In genomic region chr13:27252467-27252866, GRCh38 we compare ENCODE assay signal across 8 cellular contexts. TPM values are rescaled to one million over a fixed set of nuclear protein-coding genes. Genes with fewer than 3 reads are reported as not detected.
A peak's percentile ranks its signal among the peaks of the same experiment; 100 is the strongest.
DNase-seq lines count a peak whose midpoint lies in the region; ATAC-seq and TF ChIP-seq lines count a peak whose summit lies in the region.

No MANE protein-coding gene starts in this region.

- H3K27me3 ChIP-seq in layer of hippocampus (ENCODE audit: control insufficient read depth, insufficient read depth, low read length) = no peaks in the 10 kb centered on the region
- H3K27me3 ChIP-seq in thoracic aorta (replicated peaks; ENCODE audit: insufficient read depth) = no peaks in the 10 kb centered on the region

- ATAC-seq in activated CD4-positive, alpha-beta T cell treated with anti-CD3 and anti-CD28 coated beads for 36 hours = no peak
- ATAC-seq in activated naive CD8-positive, alpha-beta T cell treated with anti-CD3 and anti-CD28 coated beads, Interleukin-2, amount 50 U/mL, for 24 hours = no peak
- ATAC-seq in thoracic aorta (ENCODE audit: insufficient number of reproducible peaks, low FRiP score, low read depth) = no peak

- H3K9me3 Mint-ChIP-seq in activated CD4-positive, alpha-beta T cell treated with anti-CD3 and anti-CD28 coated beads for 36 hours (ENCODE audit: low read depth) = no peaks in the 10 kb centered on the region
- no peaks in the 10 kb centered on the region for H3K9me3 Mint-ChIP-seq in activated naive CD8-positive, alpha-beta T cell treated with anti-CD3 and anti-CD28 coated beads, Interleukin-2, amount 50 U/mL, for 24 hours

- peak overlapping the region; percentile 12 for H3K27ac ChIP-seq in layer of hippocampus (ENCODE audit: low read depth, low read length)
- peak overlapping the region; percentile 93 for H3K27ac ChIP-seq in thoracic aorta

- TF ChIP-seq CTCF in thoracic aorta (IDR thresholded peaks at IDR 0.05) = no peak

- peak overlapping the region; percentile 98 for H3K4me3 ChIP-seq in thoracic aorta

- DNase-seq in activated CD4-positive, alpha-beta T cell treated with anti-CD3 and anti-CD28 coated beads for 36 hours = no peak
- no peak for DNase-seq in activated CD4-positive, alpha-beta T cell treated with anti-CD3 and anti-CD28 coated beads, Interleukin-2, amount 50 U/mL, for 48 hours
- DNase-seq in activated naive CD8-positive, alpha-beta T cell treated with anti-CD3 and anti-CD28 coated beads, Interleukin-2, amount 50 U/mL, for 24 hours = no peak
- DNase-seq in thoracic aorta (ENCODE audit: low spot score) (no peak), NCI-H2196 (lab: John Stamatoyannopoulos, UW; ENCODE audit: unreplicated experiment) (no peak), amygdala (lab: John Stamatoyannopoulos, UW) (no peak), KG1 (lab: John Stamatoyannopoulos, UW) (no peak)

- H3K36me3 Mint-ChIP-seq in activated CD4-positive, alpha-beta T cell treated with anti-CD3 and anti-CD28 coated beads for 36 hours (ENCODE audit: low read depth) = peaks cover 60% of the 10 kb centered on the region
- peaks cover 70% of the 10 kb centered on the region for H3K36me3 Mint-ChIP-seq in activated naive CD8-positive, alpha-beta T cell treated with anti-CD3 and anti-CD28 coated beads, Interleukin-2, amount 50 U/mL, for 24 hours (ENCODE audit: low read depth)

- POLR2A ChIA-PET in activated CD4-positive, alpha-beta T cell treated with anti-CD3 and anti-CD28 coated beads for 36 hours (lab: Charles Lee) = no interaction called here

- peak overlapping the region; percentile 98 for H3K27ac Mint-ChIP-seq in activated CD4-positive, alpha-beta T cell treated with anti-CD3 and anti-CD28 coated beads for 36 hours
- peak overlapping the region; percentile 98 for H3K27ac Mint-ChIP-seq in activated naive CD8-positive, alpha-beta T cell treated with anti-CD3 and anti-CD28 coated beads, Interleukin-2, amount 50 U/mL, for 24 hours

- no peaks in the 10 kb centered on the region for H3K27me3 Mint-ChIP-seq in activated CD4-positive, alpha-beta T cell treated with anti-CD3 and anti-CD28 coated beads for 36 hours
- no peaks in the 10 kb centered on the region for H3K27me3 Mint-ChIP-seq in activated naive CD8-positive, alpha-beta T cell treated with anti-CD3 and anti-CD28 coated beads, Interleukin-2, amount 50 U/mL, for 24 hours

- intact Hi-C loops in activated CD4-positive, alpha-beta T cell treated with anti-CD3 and anti-CD28 coated beads for 36 hours (cut with DNase I, micrococcal nuclease) = loop anchor here in 1 of 2 experiments (5.0 to 10.0 kb wide), 2 partner anchors 172 to 370 kb away; partner anchors contain the start of genes GTF3A, LNX2 and POLR1D

- peak overlapping the region; percentile 97 for H3K4me3 Mint-ChIP-seq in activated CD4-positive, alpha-beta T cell treated with anti-CD3 and anti-CD28 coated beads for 36 hours
- H3K4me3 Mint-ChIP-seq in activated naive CD8-positive, alpha-beta T cell treated with anti-CD3 and anti-CD28 coated beads, Interleukin-2, amount 50 U/mL, for 24 hours = peak overlapping the region; percentile 92

- CTCF ChIA-PET in activated CD4-positive, alpha-beta T cell treated with anti-CD3 and anti-CD28 coated beads for 36 hours (lab: Charles Lee) = interaction anchor here (0.8 to 1.6 kb wide), 3 partner anchors 18 to 108 kb away, joined by 3 to 14 read pairs (median 5); partner anchors contain the start of gene RASL11A

- H3K9me3 ChIP-seq in thoracic aorta = no peaks in the 10 kb centered on the region

- H3K4me1 ChIP-seq in thoracic aorta (ENCODE audit: control insufficient read depth in 1 of 2, low read depth in 2 of 2) = peaks cover 12 to 45% of the 10 kb centered on the region in 2 donors

- peaks cover 47% of the 10 kb centered on the region for H3K4me1 Mint-ChIP-seq in activated CD4-positive, alpha-beta T cell treated with anti-CD3 and anti-CD28 coated beads for 36 hours
- H3K4me1 Mint-ChIP-seq in activated naive CD8-positive, alpha-beta T cell treated with anti-CD3 and anti-CD28 coated beads, Interleukin-2, amount 50 U/mL, for 24 hours = peaks cover 60% of the 10 kb centered on the region

- peaks cover 26% of the 10 kb centered on the region for H3K36me3 ChIP-seq in thoracic aorta

RNA-seq across cellular contexts. Expression of gene RPL21, which starts 1.1 kb away (rescaled TPM):
- total RNA-seq in activated CD4-positive, alpha-beta T cell treated with anti-CD3 and anti-CD28 coated beads for 36 hours = 1,000 to 10,000 TPM in 1 of 2 experiments, 100 to 1,000 TPM in 1; 756 to 1,682 TPM
- total RNA-seq in thoracic aorta = 100 to 1,000 TPM; 512 to 565 TPM

RNA-seq across cellular contexts. Expression of gene RASL11A, which starts 18.2 kb away (rescaled TPM):
- total RNA-seq in activated CD4-positive, alpha-beta T cell treated with anti-CD3 and anti-CD28 coated beads for 36 hours = 1 to 10 TPM; 3.2 to 3.5 TPM
- total RNA-seq in thoracic aorta = 10 to 100 TPM; 57.6 to 81.6 TPM

Comparison
In these comparisons a context has a peak if more than half of its experiments do, and no peak if none do; other contexts are left out.
1. RNA of gene RASL11A, which starts 18.2 kb away (total RNA-seq): 57.6 to 81.6 TPM in thoracic aorta; 3.2 to 3.5 TPM in activated CD4-positive, alpha-beta T cell treated with anti-CD3 and anti-CD28 coated beads for 36 hours; every median in the first group is over 10 times any median in the second.